Comparison of ENCODE assay signal across 1 cellular context in genomic region chr5:142969624-142970439, GRCh38.
TF ChIP-seq lines count a peak whose summit lies in the region.

No MANE protein-coding gene starts in this region.

TF ChIP-seq in WTC11, 78 proteins besides CTCF, POLR2A, EP300 and RAD21 (continued from another document):
- TF ChIP-seq ZNF281 (CRISPR knock-in tag; IDR thresholded peaks at IDR 0.05) (no peak), FOXK1 (CRISPR knock-in tag; IDR thresholded peaks at IDR 0.05) (no peak), FOXP1 (CRISPR knock-in tag; IDR thresholded peaks at IDR 0.05; ENCODE audit: borderline replicate concordance) (no peak)
TF ChIP-seq in WTC11: peak in this region for 0.
